In the genomic region with DNA sequence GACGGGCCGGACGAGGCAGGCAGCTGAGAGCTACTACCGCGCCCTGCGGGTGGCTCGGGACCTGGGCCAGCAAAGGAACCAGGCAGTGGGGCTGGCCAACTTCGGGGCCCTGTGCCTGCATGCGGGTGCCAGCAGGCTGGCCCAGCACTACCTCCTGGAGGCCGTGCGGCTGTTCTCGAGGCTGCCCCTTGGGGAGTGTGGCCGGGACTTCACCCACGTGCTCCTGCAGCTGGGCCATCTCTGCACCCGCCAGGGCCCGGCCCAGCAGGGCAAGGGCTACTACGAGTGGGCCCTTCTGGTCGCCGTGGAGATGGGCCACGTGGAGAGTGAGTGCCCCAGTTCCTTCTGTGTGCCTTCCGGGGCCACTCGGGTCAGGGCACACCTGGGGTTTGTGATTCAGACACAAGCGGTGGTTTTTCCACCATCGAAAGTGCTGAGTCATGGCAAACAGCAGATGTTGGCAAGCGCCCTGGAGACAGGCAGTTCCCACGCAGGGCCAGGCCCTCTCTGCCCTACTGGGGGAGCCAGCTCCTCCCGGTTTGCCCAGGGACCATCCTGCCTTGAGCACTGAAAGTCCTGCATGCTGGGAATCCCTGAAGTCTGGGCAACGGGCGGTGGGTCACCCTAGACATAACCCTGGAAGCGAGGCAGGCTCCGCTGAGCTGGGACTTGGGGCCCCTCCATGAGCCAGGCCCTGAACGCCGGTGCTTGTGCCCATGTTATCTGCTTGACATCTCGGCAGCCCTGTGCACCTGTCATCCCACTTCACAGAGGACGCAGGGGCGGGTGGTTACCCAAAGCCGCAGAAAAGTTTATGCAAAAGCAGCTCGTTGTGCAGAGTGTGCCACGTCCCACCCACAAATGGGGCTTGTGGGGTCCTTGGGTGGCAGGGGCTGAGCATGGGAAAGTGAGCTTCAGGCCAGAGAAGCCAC, we compare ENCODE assay signal across 1 cellular context.
TF ChIP-seq lines count a peak whose summit lies in the region.

No MANE protein-coding gene starts in this region.

TF ChIP-seq in IMR-90, 13 proteins besides CTCF, POLR2A, EP300 and RAD21 (continued from another document):
- TF ChIP-seq, protein P1, sequence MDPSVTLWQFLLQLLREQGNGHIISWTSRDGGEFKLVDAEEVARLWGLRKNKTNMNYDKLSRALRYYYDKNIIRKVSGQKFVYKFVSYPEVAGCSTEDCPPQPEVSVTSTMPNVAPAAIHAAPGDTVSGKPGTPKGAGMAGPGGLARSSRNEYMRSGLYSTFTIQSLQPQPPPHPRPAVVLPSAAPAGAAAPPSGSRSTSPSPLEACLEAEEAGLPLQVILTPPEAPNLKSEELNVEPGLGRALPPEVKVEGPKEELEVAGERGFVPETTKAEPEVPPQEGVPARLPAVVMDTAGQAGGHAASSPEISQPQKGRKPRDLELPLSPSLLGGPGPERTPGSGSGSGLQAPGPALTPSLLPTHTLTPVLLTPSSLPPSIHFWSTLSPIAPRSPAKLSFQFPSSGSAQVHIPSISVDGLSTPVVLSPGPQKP (IDR thresholded peaks at IDR 0.05; ENCODE audit: borderline replicate concordance, low read depth, low read length) = no peak
- TF ChIP-seq MXI1 (IDR thresholded peaks at IDR 0.05; ENCODE audit: borderline replicate concordance, low read depth, low read length) = no peak
- TF ChIP-seq RFX5 (IDR thresholded peaks at IDR 0.05; ENCODE audit: low read depth, low read length) = no peak
TF ChIP-seq in IMR-90: peak in this region for 4.
